Comparison of ENCODE assay signal across 18 cellular contexts in the genomic region with DNA sequence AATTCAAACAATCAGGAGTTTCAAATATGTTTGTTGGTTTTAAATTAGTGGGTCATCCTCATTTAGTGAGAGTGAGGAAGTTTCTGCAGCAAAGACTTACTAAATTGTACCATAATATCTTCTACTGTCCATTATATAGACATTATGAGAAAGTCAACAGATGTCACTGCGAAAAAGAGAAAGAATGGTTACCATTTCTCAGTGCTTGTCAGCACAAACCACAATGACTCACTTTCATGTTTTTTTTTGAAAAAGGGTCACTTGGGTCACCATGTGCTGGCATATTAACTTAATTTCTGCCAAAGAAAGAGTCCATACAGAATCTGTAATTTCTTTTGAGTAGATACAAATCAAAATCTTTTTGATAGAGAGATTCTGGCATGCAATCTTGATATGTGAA.
A peak's percentile ranks its signal among the peaks of the same experiment; 100 is the strongest.
DNase-seq lines count a peak whose midpoint lies in the region; ATAC-seq, FAIRE-seq and TF ChIP-seq lines count a peak whose summit lies in the region.
"Had no signal": no experiment of that assay in that cellular context is flagged by ENCODE, and none has a peak within 500 bp of the region (broad histone marks: within the 10 kb centered on the region; RNA-seq: fewer than 3 reads in every experiment).

No MANE protein-coding gene starts in this region.

- H3K27ac ChIP-seq in astrocyte (ENCODE audit: low read depth, low read length), result no peak overlapping the region
- H3K27ac ChIP-seq: epithelial cell of prostate had no signal

- DNase-seq in astrocyte (ENCODE audit: low read depth) (peak; percentile 20), progenitor cell of endocrine pancreas (ENCODE audit: low spot score, unreplicated experiment) (no peak)
- DNase-seq in stimulated activated naive B cell treated with anti-CD40 and anti-IgM and Interleukin-4, amounts not matched to agents 10 μg/mL and 1 μg/mL and 100 μg/mL, for 72 hours, result no peak
- DNase-seq in activated CD4-positive, alpha-beta T cell treated with anti-CD3 and anti-CD28 coated beads for 48 hours, result no peak
- DNase-seq: activated CD8-positive, alpha-beta memory T cell treated with anti-CD3 and anti-CD28 coated beads, Interleukin-2, amount 50 U/mL, for 4 hours; anterior cingulate cortex; GOT3; naive thymus-derived CD8-positive, alpha-beta T cell; NCI-H2081; RPMI8226; stimulated activated CD4-positive, alpha-beta T cell treated with anti-CD3 and anti-CD28 coated beads, Interleukin-12 subunit alpha, Interleukin-12 subunit beta, amount 100 ng/mL, for 4 hours; stimulated activated CD8-positive, alpha-beta memory T cell treated with anti-CD3 and anti-CD28 coated beads, Interleukin-4, amount 100 ng/mL, for 48 hours had no signal

- TF ChIP-seq CTCF in astrocyte (IDR thresholded peaks at IDR 0.05; ENCODE audit: insufficient read depth, low read depth, low read length) (no peak), progenitor cell of endocrine pancreas (IDR thresholded peaks at IDR 0.05; ENCODE audit: unreplicated experiment) (no peak)

- H3K4me2 ChIP-seq in astrocyte (ENCODE audit: low read length), result peak overlapping the region; percentile 8
- peak overlapping the region; percentile 14 for H3K4me2 ChIP-seq in skeletal muscle satellite cell (ENCODE audit: low read length)

- ATAC-seq in GM19395 (IDR thresholded peaks at IDR 0.05; ENCODE audit: unreplicated experiment) (peak; percentile 60), HG03280 (IDR thresholded peaks at IDR 0.05; ENCODE audit: unreplicated experiment) (peak; percentile 64)
- no peak for ATAC-seq in stimulated activated naive B cell treated with anti-CD40 and anti-IgM and Interleukin-4, amounts not matched to agents 10 μg/mL and 1 μg/mL and 100 μg/mL, for 72 hours (replicated peaks)
- ATAC-seq: naive thymus-derived CD8-positive, alpha-beta T cell had no signal

- H4K20me1 ChIP-seq in astrocyte (ENCODE audit: insufficient read depth, low read length), result no peaks in the 10 kb centered on the region

- no peaks in the 10 kb centered on the region for H3K9me3 ChIP-seq in astrocyte (ENCODE audit: insufficient read depth, low read depth, low read length)
- no peaks in the 10 kb centered on the region for H3K9me3 ChIP-seq in skeletal muscle satellite cell (replicated peaks; ENCODE audit: low read length)

- H3K9ac ChIP-seq in astrocyte (ENCODE audit: low read length) (no peak overlapping the region), skeletal muscle satellite cell (ENCODE audit: low read depth, low read length) (no peak overlapping the region)

- FAIRE-seq in astrocyte (lab: Jason Lieb, UNC), result no peak
- FAIRE-seq: islet of Langerhans, TTC549 had no signal

- H3K36me3 ChIP-seq in astrocyte (ENCODE audit: insufficient read depth, low read length), result no peaks in the 10 kb centered on the region
- no peaks in the 10 kb centered on the region for H3K36me3 ChIP-seq in skeletal muscle satellite cell (ENCODE audit: insufficient read depth, low read length)

- H3K4me3 ChIP-seq in astrocyte (ENCODE audit: insufficient read depth, low read depth, low read length), result no peak overlapping the region
- no peak overlapping the region for H3K4me3 ChIP-seq in skeletal muscle satellite cell (ENCODE audit: low read length)

- no peak overlapping the region for H2AFZ ChIP-seq in astrocyte (ENCODE audit: low read depth, low read length)

- no peaks in the 10 kb centered on the region for H3K27me3 Mint-ChIP-seq in astrocyte (ENCODE audit: low read depth, unreplicated experiment)
- H3K27me3 Mint-ChIP-seq in progenitor cell of endocrine pancreas, result no peaks in the 10 kb centered on the region
- H3K27me3 Mint-ChIP-seq in stimulated activated naive B cell treated with anti-CD40 and anti-IgM and Interleukin-4, amounts not matched to agents 10 μg/mL and 1 μg/mL and 100 μg/mL, for 72 hours, result no peaks in the 10 kb centered on the region
- H3K27me3 Mint-ChIP-seq: naive thymus-derived CD8-positive, alpha-beta T cell had no signal

- H3K27me3 ChIP-seq in astrocyte (ENCODE audit: insufficient read depth, low read length) (no peaks in the 10 kb centered on the region), skeletal muscle satellite cell (ENCODE audit: control insufficient read depth, insufficient read depth, low read length) (no peaks in the 10 kb centered on the region)

- peak overlapping the region; percentile 54 for H3K27ac Mint-ChIP-seq in astrocyte (ENCODE audit: unreplicated experiment)
- H3K27ac Mint-ChIP-seq in progenitor cell of endocrine pancreas, result no peak overlapping the region
- H3K27ac Mint-ChIP-seq in stimulated activated naive B cell treated with anti-CD40 and anti-IgM and Interleukin-4, amounts not matched to agents 10 μg/mL and 1 μg/mL and 100 μg/mL, for 72 hours, result no peak overlapping the region
- H3K27ac Mint-ChIP-seq: naive thymus-derived CD8-positive, alpha-beta T cell had no signal

- H3K4me3 Mint-ChIP-seq in astrocyte (ENCODE audit: unreplicated experiment) (no peak overlapping the region), progenitor cell of endocrine pancreas (ENCODE audit: low read depth) (no peak overlapping the region)
- H3K4me3 Mint-ChIP-seq in stimulated activated naive B cell treated with anti-CD40 and anti-IgM and Interleukin-4, amounts not matched to agents 10 μg/mL and 1 μg/mL and 100 μg/mL, for 72 hours, result no peak overlapping the region
- H3K4me3 Mint-ChIP-seq: naive thymus-derived CD8-positive, alpha-beta T cell had no signal

- H3K9me3 Mint-ChIP-seq in astrocyte (ENCODE audit: unreplicated experiment) (no peaks in the 10 kb centered on the region), progenitor cell of endocrine pancreas (ENCODE audit: low read depth) (peaks cover 3% of the 10 kb centered on the region)
- H3K9me3 Mint-ChIP-seq in stimulated activated naive B cell treated with anti-CD40 and anti-IgM and Interleukin-4, amounts not matched to agents 10 μg/mL and 1 μg/mL and 100 μg/mL, for 72 hours, result peaks cover 0 to 1% of the 10 kb centered on the region in 2 donors

- no peaks in the 10 kb centered on the region for H3K36me3 Mint-ChIP-seq in astrocyte (ENCODE audit: low read depth, unreplicated experiment)
- H3K36me3 Mint-ChIP-seq in progenitor cell of endocrine pancreas (ENCODE audit: insufficient read depth), result no peaks in the 10 kb centered on the region
- H3K36me3 Mint-ChIP-seq in stimulated activated naive B cell treated with anti-CD40 and anti-IgM and Interleukin-4, amounts not matched to agents 10 μg/mL and 1 μg/mL and 100 μg/mL, for 72 hours, result no peaks in the 10 kb centered on the region
- H3K36me3 Mint-ChIP-seq: naive thymus-derived CD8-positive, alpha-beta T cell had no signal

- no peaks in the 10 kb centered on the region for H3K79me2 ChIP-seq in astrocyte (ENCODE audit: insufficient read depth, low read length)

- peaks cover 24% of the 10 kb centered on the region for H3K4me1 Mint-ChIP-seq in astrocyte (ENCODE audit: low read depth, unreplicated experiment)
- no peaks in the 10 kb centered on the region for H3K4me1 Mint-ChIP-seq in progenitor cell of endocrine pancreas (ENCODE audit: low read depth)
- H3K4me1 Mint-ChIP-seq in stimulated activated naive B cell treated with anti-CD40 and anti-IgM and Interleukin-4, amounts not matched to agents 10 μg/mL and 1 μg/mL and 100 μg/mL, for 72 hours, result no peaks in the 10 kb centered on the region
- H3K4me1 Mint-ChIP-seq: naive thymus-derived CD8-positive, alpha-beta T cell had no signal

- H3K4me1 ChIP-seq in astrocyte (ENCODE audit: insufficient read depth, low read length) (peaks cover 9% of the 10 kb centered on the region), skeletal muscle satellite cell (ENCODE audit: control insufficient read depth, insufficient read depth, low read length) (peaks cover 38% of the 10 kb centered on the region)

Comparison
In these comparisons a context has a peak if more than half of its experiments do, and no peak if none do; other contexts are left out.
1. ATAC-seq: peak in GM19395 (single experiment) and HG03280 (single experiment); none in stimulated activated naive B cell treated with anti-CD40 and anti-IgM and Interleukin-4, amounts not matched to agents 10 μg/mL and 1 μg/mL and 100 μg/mL, for 72 hours (0 of 2).